Comparison of ENCODE assay signal across 17 cellular contexts in the genomic region with DNA sequence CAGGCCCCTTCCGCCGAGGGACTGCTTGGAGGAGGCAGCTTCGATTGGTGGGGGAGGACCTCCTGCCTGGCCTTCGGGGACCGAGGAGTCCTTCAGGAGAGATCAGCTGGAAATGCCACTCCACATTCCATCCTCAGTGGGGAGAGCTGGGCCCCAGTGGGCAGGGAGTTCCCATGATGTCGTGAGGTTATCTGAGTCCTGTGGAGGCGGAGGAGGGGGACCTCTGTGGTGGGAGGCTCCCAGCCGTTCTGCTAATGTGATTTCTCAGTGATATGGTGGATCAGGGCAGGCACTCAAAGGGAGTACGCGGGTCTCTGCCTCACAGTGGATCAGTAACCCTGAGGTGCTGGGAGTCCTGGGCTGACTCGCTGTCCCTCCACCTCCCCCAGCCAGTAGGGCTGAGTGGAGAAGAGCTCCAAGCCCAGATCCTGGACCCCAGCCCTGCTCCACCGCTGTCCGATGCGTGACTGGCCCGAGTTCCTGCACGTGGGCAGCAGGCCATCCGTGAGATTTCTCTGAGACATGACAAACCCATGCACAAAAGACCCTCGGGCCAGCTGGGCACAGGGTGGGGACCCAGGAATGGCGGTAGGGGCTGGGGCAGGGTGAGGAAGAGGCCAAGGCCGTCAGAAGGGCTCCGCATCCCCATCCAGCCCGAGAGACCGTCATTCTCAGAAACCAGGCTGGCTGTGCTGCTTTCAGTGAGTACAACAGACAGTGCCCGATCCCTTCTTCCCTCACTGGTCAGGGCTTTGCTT.
DNase-seq lines count a peak whose midpoint lies in the region; ATAC-seq, FAIRE-seq and TF ChIP-seq lines count a peak whose summit lies in the region.
"Had no signal": no experiment of that assay in that cellular context is flagged by ENCODE, and none has a peak within 500 bp of the region (broad histone marks: within the 10 kb centered on the region; RNA-seq: fewer than 3 reads in every experiment).

No MANE protein-coding gene starts in this region.

- no peak overlapping the region for H2AFZ ChIP-seq in HepG2 (ENCODE audit: low read length)

- TF ChIP-seq RAD21 in HepG2 (CRISPR knock-in tag; IDR thresholded peaks at IDR 0.05), result no peak

- H3K4me3 Mint-ChIP-seq in progenitor cell of endocrine pancreas (ENCODE audit: low read depth), result no peak overlapping the region
- H3K4me3 Mint-ChIP-seq: CD4-positive, alpha-beta memory T cell had no signal

- H3K79me2 ChIP-seq in HepG2 (ENCODE audit: insufficient read depth, low read length), result no peaks in the 10 kb centered on the region

- H3K4me2 ChIP-seq in HepG2 (ENCODE audit: low read depth, low read length), result no peak overlapping the region

- H3K9ac ChIP-seq in HepG2 (ENCODE audit: insufficient read depth, low read depth, low read length) (no peak overlapping the region), kidney (ENCODE audit: low read length in 2 of 2) (no peak overlapping the region)

- POLR2A ChIA-PET in HepG2 (lab: Yijun Ruan, JAX), result no interaction called here

- intact Hi-C loops in HepG2 (cut with micrococcal nuclease; ENCODE audit: unreplicated experiment), result no loop called here
- intact Hi-C loops in right lobe of liver (cut with DNase I), result no loop called here
- intact Hi-C loops in kidney (cut with DNase I), result no loop called here

- TF ChIP-seq POLR2A in HepG2 (IDR thresholded peaks at IDR 0.05; ENCODE audit: insufficient read depth in 1 of 2, low read depth in 2 of 2, low read length in 2 of 2), result no peak
- no peak for TF ChIP-seq POLR2A in right lobe of liver (IDR thresholded peaks at IDR 0.05)

- H3K4me1 ChIP-seq in HepG2 (ENCODE audit: insufficient read depth, low read length) (no peaks in the 10 kb centered on the region), right lobe of liver (no peaks in the 10 kb centered on the region), HAP-1 (no peaks in the 10 kb centered on the region), kidney (ENCODE audit: control insufficient read depth in 1 of 2, insufficient read depth in 1 of 2, low read depth in 1 of 2, low read length in 2 of 2) (no peaks in the 10 kb centered on the region)

- H3K9me3 ChIP-seq in HepG2 (ENCODE audit: low read length) (peaks cover 12% of the 10 kb centered on the region), right lobe of liver (no peaks in the 10 kb centered on the region), HAP-1 (no peaks in the 10 kb centered on the region), kidney (ENCODE audit: control insufficient read depth in 1 of 2, low read length in 2 of 2) (no peaks in the 10 kb centered on the region)

- BruUV-seq in HepG2 (replicated peaks; lab: Mats Ljungman, UMichigan), result no TSS peak

- WGBS in HepG2 (ENCODE audit: low lambda C conversion rate), result 24% methylated on average over 21 of the region's 24 CpGs
- WGBS in right lobe of liver (ENCODE audit: insufficient coverage, low coverage, low lambda C conversion rate, missing lambda C conversion rate), result 51% methylated on average over 11 of the region's 24 CpGs

- TF ChIP-seq EP300 in HepG2 (IDR thresholded peaks at IDR 0.05; ENCODE audit: low read depth in 2 of 2, low read length in 2 of 2) (no peak), HepG2 (CRISPR knock-in tag; IDR thresholded peaks at IDR 0.05; ENCODE audit: borderline replicate concordance) (no peak)

- no peaks in the 10 kb centered on the region for H4K20me1 ChIP-seq in HepG2 (ENCODE audit: insufficient read depth, low read length)

- H3K36me3 ChIP-seq in HepG2 (replicated peaks in 1 of 2; ENCODE audit: control insufficient read depth in 1 of 2, insufficient read depth in 2 of 2, low read length in 2 of 2) (no peaks in the 10 kb centered on the region), right lobe of liver (no peaks in the 10 kb centered on the region), HAP-1 (replicated peaks) (no peaks in the 10 kb centered on the region), kidney (ENCODE audit: control insufficient read depth in 1 of 2, insufficient read depth in 2 of 2, low read length in 2 of 2) (no peaks in the 10 kb centered on the region)

- H3K36me3 Mint-ChIP-seq in progenitor cell of endocrine pancreas (ENCODE audit: insufficient read depth), result no peaks in the 10 kb centered on the region
- H3K36me3 Mint-ChIP-seq: CD4-positive, alpha-beta memory T cell had no signal

- peak overlapping the region; percentile 91 for H3K27ac Mint-ChIP-seq in progenitor cell of endocrine pancreas
- H3K27ac Mint-ChIP-seq: CD4-positive, alpha-beta memory T cell had no signal

- in situ Hi-C loops in HepG2 (cut with HindIII; ENCODE audit: extremely low pct_ligation_motif_present, low pct_unique_long_range_greater_than_20kb), result no loop called here
- in situ Hi-C loops in HAP-1 (cut with MboI; ENCODE audit: low sequenced_read_pairs), result no loop called here

- FAIRE-seq in HepG2 (lab: Jason Lieb, UNC) (no peak), kidney (lab: Jason Lieb, UNC) (no peak)
- FAIRE-seq: G401.6, GM12892, H54 had no signal

- H3K27me3 ChIP-seq in HepG2 (ENCODE audit: control insufficient read depth in 1 of 2, insufficient read depth in 2 of 2, low read length in 2 of 2) (peaks cover 7 to 86% of the 10 kb centered on the region in 2 experiments), right lobe of liver (no peaks in the 10 kb centered on the region), HAP-1 (ENCODE audit: low read depth) (no peaks in the 10 kb centered on the region)

- no peaks in the 10 kb centered on the region for H3K4me1 Mint-ChIP-seq in progenitor cell of endocrine pancreas (ENCODE audit: low read depth)

- peaks cover 11% of the 10 kb centered on the region for H3K27me3 Mint-ChIP-seq in progenitor cell of endocrine pancreas
- H3K27me3 Mint-ChIP-seq: CD4-positive, alpha-beta memory T cell had no signal

- H3K9me3 Mint-ChIP-seq in progenitor cell of endocrine pancreas (ENCODE audit: low read depth), result peaks cover 10% of the 10 kb centered on the region

- TF ChIP-seq CTCF in HepG2 (CRISPR knock-in tag; IDR thresholded peaks at IDR 0.05), result no peak
- TF ChIP-seq CTCF in right lobe of liver (IDR thresholded peaks at IDR 0.05), result no peak
- no peak for TF ChIP-seq CTCF in progenitor cell of endocrine pancreas (IDR thresholded peaks at IDR 0.05; ENCODE audit: unreplicated experiment)
- TF ChIP-seq CTCF in kidney (IDR thresholded peaks at IDR 0.05; ENCODE audit: borderline replicate concordance, extremely low read depth, insufficient read depth), result no peak

- H3K27ac ChIP-seq in HepG2 (ENCODE audit: extremely low read length, insufficient read depth, low read length) (no peak overlapping the region), right lobe of liver (no peak overlapping the region), kidney (ENCODE audit: low read depth in 2 of 2, low read length in 2 of 2) (no peak overlapping the region)

- DNase-seq in HepG2 (ENCODE audit: low spot score) (no peak), right lobe of liver (no peak), left kidney (ENCODE audit: low read depth, low spot score) (peak; percentile 37), progenitor cell of endocrine pancreas (ENCODE audit: low spot score, unreplicated experiment) (no peak), HAP-1 (ENCODE audit: low spot score in 2 of 2) (no peak), kidney (no peak)
- DNase-seq: C1 segment of cervical spinal cord; Calu3; CD4-positive, alpha-beta memory T cell; COR-L47; DMS153; DND-41; GOT3; HCEC 1CT had no signal

- CTCF ChIA-PET in HepG2 (lab: Yijun Ruan, JAX; ENCODE audit: low intra/inter-chr PET ratio, low total read pairs), result no interaction called here

- H3K4me3 ChIP-seq in HepG2 (replicated peaks in 1 of 3; ENCODE audit: insufficient read depth in 1 of 3, low read depth in 2 of 3, low read length in 3 of 3) (no peak overlapping the region), right lobe of liver (no peak overlapping the region), HAP-1 (no peak overlapping the region), kidney (ENCODE audit: low read length in 2 of 2) (no peak overlapping the region)

- no peak for ATAC-seq in HepG2
- ATAC-seq in right lobe of liver, result no peak

TF ChIP-seq in HepG2, 621 proteins besides CTCF, POLR2A, EP300 and RAD21:
- TF ChIP-seq, protein P1, sequence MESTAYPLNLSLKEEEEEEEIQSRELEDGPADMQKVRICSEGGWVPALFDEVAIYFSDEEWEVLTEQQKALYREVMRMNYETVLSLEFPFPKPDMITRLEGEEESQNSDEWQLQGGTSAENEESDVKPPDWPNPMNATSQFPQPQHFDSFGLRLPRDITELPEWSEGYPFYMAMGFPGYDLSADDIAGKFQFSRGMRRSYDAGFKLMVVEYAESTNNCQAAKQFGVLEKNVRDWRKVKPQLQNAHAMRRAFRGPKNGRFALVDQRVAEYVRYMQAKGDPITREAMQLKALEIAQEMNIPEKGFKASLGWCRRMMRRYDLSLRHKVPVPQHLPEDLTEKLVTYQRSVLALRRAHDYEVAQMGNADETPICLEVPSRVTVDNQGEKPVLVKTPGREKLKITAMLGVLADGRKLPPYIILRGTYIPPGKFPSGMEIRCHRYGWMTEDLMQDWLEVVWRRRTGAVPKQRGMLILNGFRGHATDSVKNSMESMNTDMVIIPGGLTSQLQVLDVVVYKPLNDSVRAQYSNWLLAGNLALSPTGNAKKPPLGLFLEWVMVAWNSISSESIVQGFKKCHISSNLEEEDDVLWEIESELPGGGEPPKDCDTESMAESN (CRISPR knock-in tag; conservative IDR thresholded peaks at IDR 0.05), result no peak
- no peak for TF ChIP-seq ZNF558 (CRISPR knock-in tag; IDR thresholded peaks at IDR 0.05; ENCODE audit: borderline replicate concordance)
- 0 out of 2 replicates have a peak, but pooled peaks have one; percentile 26 for TF ChIP-seq MTA1 (CRISPR knock-in tag; IDR thresholded peaks at IDR 0.05; ENCODE audit: borderline replicate concordance)
